Comparison of ENCODE assay signal across 1 cellular context in the genomic region with DNA sequence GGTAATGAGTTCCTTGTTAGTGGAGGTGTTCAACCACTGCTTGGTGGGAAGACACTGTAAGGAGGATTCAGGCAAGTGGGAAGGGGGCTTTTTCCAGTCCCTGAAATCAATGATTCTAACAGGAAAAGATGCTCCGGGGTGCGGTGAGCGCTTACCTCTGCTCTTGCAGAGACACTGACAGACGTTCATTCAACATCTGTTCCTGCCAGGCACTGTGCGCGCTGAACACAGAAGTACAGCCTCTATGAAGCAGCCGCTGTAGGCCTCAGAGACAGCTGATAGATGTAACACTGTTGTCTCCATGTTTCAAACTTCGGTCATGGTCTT.
TF ChIP-seq lines count a peak whose summit lies in the region.

No MANE protein-coding gene starts in this region.

TF ChIP-seq in endothelial cell of umbilical vein, 7 proteins besides CTCF, POLR2A, EP300 and RAD21 (continued from another document):
- no peak for TF ChIP-seq MYC (IDR thresholded peaks at IDR 0.05; ENCODE audit: low read depth, low read length)
